ENCODE assay signal across 8 cellular contexts in genomic region chr19:18919086-18919894, GRCh38. TPM values are rescaled to one million over a fixed set of nuclear protein-coding genes. Genes with fewer than 3 reads are reported as not detected.
DNase-seq lines count a peak whose midpoint lies in the region; ATAC-seq and TF ChIP-seq lines count a peak whose summit lies in the region.

Gene COPE (minus strand): TSS chr19:18919387. CDS start chr19:18919348, 39 bp downstream.
Gene DDX49 (plus strand): TSS chr19:18919715. CDS start chr19:18919742, 27 bp downstream.

- H3K9me3 Mint-ChIP-seq in activated T-helper 2 cell treated with anti-CD3 and anti-CD28 coated beads, Interferon-gamma antibody, Interleukin-2, Interleukin-4, amounts not matched to agents 10 μg/mL and 5 μg/mL and 100 μg/mL, durations not matched to agents 14 hours and 24 hours and 36 hours, result no peaks in the 10 kb centered on the region
- no peaks in the 10 kb centered on the region for H3K9me3 Mint-ChIP-seq in naive thymus-derived CD8-positive, alpha-beta T cell

- H3K27ac Mint-ChIP-seq in activated T-helper 2 cell treated with anti-CD3 and anti-CD28 coated beads, Interferon-gamma antibody, Interleukin-2, Interleukin-4, amounts not matched to agents 10 μg/mL and 5 μg/mL and 100 μg/mL, durations not matched to agents 14 hours and 24 hours and 36 hours, result peak within 1 kb of the TSS; percentile 94
- H3K27ac Mint-ChIP-seq in naive thymus-derived CD8-positive, alpha-beta T cell, result peak within 1 kb of the TSS; percentile 72 to 98 (median 96)

- peaks cover 19% of the 10 kb centered on the region for H3K4me1 Mint-ChIP-seq in activated T-helper 2 cell treated with anti-CD3 and anti-CD28 coated beads, Interferon-gamma antibody, Interleukin-2, Interleukin-4, amounts not matched to agents 10 μg/mL and 5 μg/mL and 100 μg/mL, durations not matched to agents 14 hours and 24 hours and 36 hours (ENCODE audit: low read depth)
- H3K4me1 Mint-ChIP-seq in naive thymus-derived CD8-positive, alpha-beta T cell, result peaks cover 14 to 58% (median 43%) of the 10 kb centered on the region in 4 donors

- no peaks in the 10 kb centered on the region for H3K4me1 ChIP-seq in RWPE2 (ENCODE audit: insufficient read depth, poor library complexity, severe bottlenecking)

- H3K4me3 Mint-ChIP-seq in activated T-helper 2 cell treated with anti-CD3 and anti-CD28 coated beads, Interferon-gamma antibody, Interleukin-2, Interleukin-4, amounts not matched to agents 10 μg/mL and 5 μg/mL and 100 μg/mL, durations not matched to agents 14 hours and 24 hours and 36 hours (ENCODE audit: low read depth), result peak within 1 kb of the TSS; percentile 96
- peak within 1 kb of the TSS; percentile 80 to 97 (median 92) for H3K4me3 Mint-ChIP-seq in naive thymus-derived CD8-positive, alpha-beta T cell

- H3K27me3 ChIP-seq in RWPE2 (ENCODE audit: insufficient read depth, poor library complexity, severe bottlenecking), result no peaks in the 10 kb centered on the region

- H3K36me3 Mint-ChIP-seq in activated T-helper 2 cell treated with anti-CD3 and anti-CD28 coated beads, Interferon-gamma antibody, Interleukin-2, Interleukin-4, amounts not matched to agents 10 μg/mL and 5 μg/mL and 100 μg/mL, durations not matched to agents 14 hours and 24 hours and 36 hours (ENCODE audit: low read depth), result peaks cover 56% of the 10 kb centered on the region
- peaks cover 0 to 47% (median 3%) of the 10 kb centered on the region in 3 donors for H3K36me3 Mint-ChIP-seq in naive thymus-derived CD8-positive, alpha-beta T cell

- H3K27ac ChIP-seq in RWPE2 (ENCODE audit: poor library complexity, severe bottlenecking), result peak within 1 kb of the TSS; percentile 43

- POLR2A ChIA-PET in naive thymus-derived CD8-positive, alpha-beta T cell (lab: Charles Lee), result interaction anchor here (0.6 to 2.4 kb wide), 17 partner anchors 10 to 946 kb away, joined by 3 to 19 read pairs (median 4); partner anchors contain the start of genes CRTC1, JUND, KXD1 and REX1BD

- H3K4me3 ChIP-seq in RWPE2 (ENCODE audit: severe bottlenecking), result peak within 1 kb of the TSS; percentile 74
- H3K4me3 ChIP-seq in fibroblast of mammary gland (ENCODE audit: control insufficient read depth, low read depth, low read length), result peak within 1 kb of the TSS; percentile 100

- DNase-seq in Daoy (ENCODE audit: low read depth), result peak; percentile 100
- peak; percentile 91 for DNase-seq in GOT3 (lab: John Stamatoyannopoulos, UW)
- peak; percentile 99 for DNase-seq in LoVo (ENCODE audit: low spot score)
- DNase-seq in RWPE2 (ENCODE audit: low spot score), result peak; percentile 98
- DNase-seq in activated T-helper 2 cell treated with anti-CD3 and anti-CD28 coated beads, Interferon-gamma antibody, Interleukin-2, Interleukin-4, amounts not matched to agents 10 μg/mL and 5 μg/mL and 100 μg/mL, durations not matched to agents 14 hours and 24 hours and 36 hours (ENCODE audit: low spot score), result peak; percentile 98
- peak; percentile 100 for DNase-seq in fibroblast of mammary gland (ENCODE audit: low read depth)
- DNase-seq in naive thymus-derived CD8-positive, alpha-beta T cell, result peak; percentile 85 to 99 (median 98)
- peak; percentile 95 to 99 (median 98) for DNase-seq in stimulated activated naive CD4-positive, alpha-beta T cell (lab: John Stamatoyannopoulos, UW)

- intact Hi-C loops in activated T-helper 2 cell treated with anti-CD3 and anti-CD28 coated beads, Interferon-gamma antibody, Interleukin-2, Interleukin-4, amounts not matched to agents 10 μg/mL and 5 μg/mL and 100 μg/mL, durations not matched to agents 14 hours and 24 hours and 36 hours (cut with micrococcal nuclease), result loop anchor here (1.0 to 5.0 kb wide), 6 partner anchors 13 to 397 kb away; partner anchors contain the start of genes BORCS8, ELL, HOMER3 and RFXANK

- no peaks in the 10 kb centered on the region for H3K27me3 Mint-ChIP-seq in activated T-helper 2 cell treated with anti-CD3 and anti-CD28 coated beads, Interferon-gamma antibody, Interleukin-2, Interleukin-4, amounts not matched to agents 10 μg/mL and 5 μg/mL and 100 μg/mL, durations not matched to agents 14 hours and 24 hours and 36 hours (ENCODE audit: low read depth)
- no peaks in the 10 kb centered on the region for H3K27me3 Mint-ChIP-seq in naive thymus-derived CD8-positive, alpha-beta T cell

- peak; percentile 97 for ATAC-seq in RWPE2 (ENCODE audit: low read depth)
- peak; percentile 94 to 95 for ATAC-seq in naive thymus-derived CD8-positive, alpha-beta T cell

- no peak for TF ChIP-seq CTCF in RWPE2 (IDR thresholded peaks at IDR 0.05; ENCODE audit: poor library complexity, severe bottlenecking)
- no peak for TF ChIP-seq CTCF in fibroblast of mammary gland (conservative IDR thresholded peaks at IDR 0.05; ENCODE audit: control insufficient read depth, insufficient read depth, low read depth, low read length)

- peaks cover 50% of the 10 kb centered on the region for H3K36me3 ChIP-seq in RWPE2 (ENCODE audit: low read depth)

- no peaks in the 10 kb centered on the region for H3K9me3 ChIP-seq in RWPE2 (ENCODE audit: severe bottlenecking)

RNA-seq across cellular contexts. Expression of gene COPE, which starts in this region (rescaled TPM):
- 470 and 520 TPM in 2 replicates for total RNA-seq in Daoy (2014; rRNA removed; shearing (Covaris generic))
- total RNA-seq in activated T-helper 2 cell treated with anti-CD3 and anti-CD28 coated beads, Interferon-gamma antibody, Interleukin-2, Interleukin-4, amounts not matched to agents 10 μg/mL and 5 μg/mL and 100 μg/mL, durations not matched to agents 14 hours and 24 hours and 36 hours, result 231 and 240 TPM in 2 replicates
- 100 to 1,000 TPM; 145 to 149 TPM for total RNA-seq in naive thymus-derived CD8-positive, alpha-beta T cell
- 100 to 1,000 TPM; 224 to 259 (median 235) TPM for polyA plus RNA-seq in naive thymus-derived CD8-positive, alpha-beta T cell

RNA-seq across cellular contexts. Expression of gene DDX49, which starts in this region (rescaled TPM):
- 126 and 145 TPM in 2 replicates for total RNA-seq in Daoy (2014; rRNA removed; shearing (Covaris generic))
- 75.2 and 77.5 TPM in 2 replicates for total RNA-seq in activated T-helper 2 cell treated with anti-CD3 and anti-CD28 coated beads, Interferon-gamma antibody, Interleukin-2, Interleukin-4, amounts not matched to agents 10 μg/mL and 5 μg/mL and 100 μg/mL, durations not matched to agents 14 hours and 24 hours and 36 hours
- total RNA-seq in naive thymus-derived CD8-positive, alpha-beta T cell, result 10 to 100 TPM; 39.4 to 46.4 TPM
- 10 to 100 TPM; 21.7 to 37.5 (median 24.7) TPM for polyA plus RNA-seq in naive thymus-derived CD8-positive, alpha-beta T cell

Comparison
In these comparisons a context has a peak if more than half of its experiments do, and no peak if none do; other contexts are left out.
1. Peak in every context shown above with its lines: DNase-seq, ATAC-seq, H3K4me3 ChIP-seq and H3K27ac ChIP-seq.